Comparison of ENCODE assay signal across 8 cellular contexts in genomic region chr9:106862115-106862945, GRCh38. TPM values are rescaled to one million over a fixed set of nuclear protein-coding genes. Genes with fewer than 3 reads are reported as not detected.
DNase-seq lines count a peak whose midpoint lies in the region; ATAC-seq and TF ChIP-seq lines count a peak whose summit lies in the region.

No MANE protein-coding gene starts in this region.

- no peak for DNase-seq in AG04450 (ENCODE audit: low read depth, low spot score)
- DNase-seq in Peyer's patch: peak in 2 of 3 donors; percentile 58 to 69
- no peak for DNase-seq in epithelial cell of prostate (ENCODE audit: low read depth, low spot score)
- no peak for DNase-seq in NCI-H446 treated with DMSO at 0.1 percent for 48 hours (lab: John Stamatoyannopoulos, UW)

- ATAC-seq in HG02763 (IDR thresholded peaks at IDR 0.05; ENCODE audit: unreplicated experiment): no peak
- no peak for ATAC-seq in HG03159 (IDR thresholded peaks at IDR 0.05; ENCODE audit: unreplicated experiment)

- CTCF ChIA-PET in AG04450 (lab: Charles Lee): no interaction called here

- peaks cover 10% of the 10 kb centered on the region for H3K27me3 ChIP-seq in AG04450 (ENCODE audit: control insufficient read depth, insufficient read depth, low read length)
- H3K27me3 ChIP-seq in Peyer's patch: no peaks in the 10 kb centered on the region
- peaks cover 21% of the 10 kb centered on the region for H3K27me3 ChIP-seq in mucosa of stomach (ENCODE audit: control insufficient read depth, insufficient read depth, low read length)

- peak overlapping the region; percentile 81 for H3K9ac ChIP-seq in mucosa of stomach (ENCODE audit: low read length)

- peaks cover 0 to 6% (median 0%) of the 10 kb centered on the region in 4 donors for H3K4me1 ChIP-seq in Peyer's patch
- peaks cover 6% of the 10 kb centered on the region for H3K4me1 ChIP-seq in mucosa of stomach (ENCODE audit: control insufficient read depth, insufficient read depth, low read length)

- TF ChIP-seq POLR2A in Peyer's patch (IDR thresholded peaks at IDR 0.05): no peak

- POLR2A ChIA-PET in AG04450 (lab: Yijun Ruan, JAX): interaction anchor here (0.7 to 2.7 kb wide), 3 partner anchors 30 to 351 kb away, joined by 3 to 7 read pairs (median 3); no protein-coding TSS in a partner anchor

- H3K36me3 ChIP-seq in Peyer's patch (no peaks in the 10 kb centered on the region), mucosa of stomach (ENCODE audit: control insufficient read depth, insufficient read depth, low read length) (no peaks in the 10 kb centered on the region)

- TF ChIP-seq CTCF in AG04450 (IDR thresholded peaks at IDR 0.05; ENCODE audit: low read depth, low read length): peak; percentile 33; the same call in 1 of the 2 replicates
- no peak for TF ChIP-seq CTCF in GM12875 (IDR thresholded peaks at IDR 0.05; ENCODE audit: borderline replicate concordance, insufficient read depth, low read depth, low read length)
- peak in 1 of 6 experiments; percentile 45 for TF ChIP-seq CTCF in Peyer's patch (IDR thresholded peaks at IDR 0.05)

- peak overlapping the region; percentile 95 for H3K4me3 ChIP-seq in AG04450 (ENCODE audit: low read depth, low read length)
- H3K4me3 ChIP-seq in GM12875 (ENCODE audit: low read depth, low read length): peak overlapping the region; percentile 58
- peak overlapping the region; percentile 29 to 78 (median 50) for H3K4me3 ChIP-seq in Peyer's patch
- H3K4me3 ChIP-seq in mucosa of stomach (ENCODE audit: low read length): peak overlapping the region; percentile 80

- H3K9me3 ChIP-seq in AG04450 (ENCODE audit: control insufficient read depth, insufficient read depth, low read length) (no peaks in the 10 kb centered on the region), Peyer's patch (no peaks in the 10 kb centered on the region), mucosa of stomach (ENCODE audit: control insufficient read depth, low read length) (no peaks in the 10 kb centered on the region)

- H3K27ac ChIP-seq in AG04450 (ENCODE audit: low read depth, low read length) (peak overlapping the region; percentile 61), Peyer's patch (peak overlapping the region; percentile 62 to 78 (median 71)), epithelial cell of prostate (peak overlapping the region; percentile 85)

RNA-seq across cellular contexts. Expression of gene ZNF462, which starts 0.6 kb away (rescaled TPM):
- polyA plus RNA-seq in AG04450 (2011; rRNA removed): 7.5 and 11.9 TPM in 2 replicates
- polyA minus RNA-seq in AG04450 (2011; rRNA and poly(A)+ RNA removed): 49.7 and 76.0 TPM in 2 replicates
- 10 to 100 TPM; 16.1 to 39.6 (median 25.5) TPM for total RNA-seq in Peyer's patch

Comparison
In these comparisons a context has a peak if more than half of its experiments do, and no peak if none do; other contexts are left out.
1. DNase-seq: peak in Peyer's patch (2 of 3); none in AG04450 (single experiment), epithelial cell of prostate (single experiment) and NCI-H446 treated with DMSO at 0.1 percent for 48 hours (single experiment).
2. Peak in every context shown above with its lines, with median percentiles within 50 percentile points of each other: H3K27ac ChIP-seq and H3K4me3 ChIP-seq.